Comparison of ENCODE assay signal across 1 cellular context in genomic region chr1:43488165-43488564, GRCh38.
TF ChIP-seq lines count a peak whose summit lies in the region.

No MANE protein-coding gene starts in this region.

TF ChIP-seq in HEK293, 187 proteins besides CTCF, POLR2A, EP300 and RAD21 (continued from another document):
- TF ChIP-seq ELK4 (IDR thresholded peaks at IDR 0.05; ENCODE audit: borderline replicate concordance, low read depth, low read length) = no peak
